16 cellular contexts compared by ENCODE assay signal in genomic region chr13:109275390-109275789, GRCh38.
"Had no signal": no experiment of that assay in that cellular context is flagged by ENCODE, and none has a peak within 500 bp of the region (broad histone marks: within the 10 kb centered on the region; RNA-seq: fewer than 3 reads in every experiment).

No MANE protein-coding gene starts in this region.

- H3K27me3 Mint-ChIP-seq: effector memory CD8-positive, alpha-beta T cell; stimulated activated naive B cell treated with anti-CD40 and anti-IgM and Interleukin-4, amounts not matched to agents 10 μg/mL and 1 μg/mL and 100 μg/mL, for 72 hours had no signal

- H3K36me3 ChIP-seq: thyroid gland had no signal

- H3K4me3 ChIP-seq: lung, thyroid gland had no signal

- H3K36me3 Mint-ChIP-seq: stimulated activated naive B cell treated with anti-CD40 and anti-IgM and Interleukin-4, amounts not matched to agents 10 μg/mL and 1 μg/mL and 100 μg/mL, for 72 hours had no signal

- H3K4me1 Mint-ChIP-seq: activated naive CD8-positive, alpha-beta T cell treated with anti-CD3 and anti-CD28 coated beads, Interleukin-2, amount 50 U/mL, for 24 hours; activated T-helper 17 cell treated with anti-CD3 and anti-CD28 coated beads, Interleukin-2, amount 50 U/mL, for 72 hours; stimulated activated naive B cell treated with anti-CD40 and anti-IgM and Interleukin-4, amounts not matched to agents 10 μg/mL and 1 μg/mL and 100 μg/mL, for 72 hours had no signal

- H3K27me3 ChIP-seq: thyroid gland had no signal

- FAIRE-seq: astrocyte, islet of Langerhans had no signal

- H3K27ac ChIP-seq: parathyroid adenoma, thyroid gland had no signal

- H3K4me3 Mint-ChIP-seq: activated naive CD8-positive, alpha-beta T cell treated with anti-CD3 and anti-CD28 coated beads, Interleukin-2, amount 50 U/mL, for 24 hours; activated T-helper 17 cell treated with anti-CD3 and anti-CD28 coated beads, Interleukin-2, amount 50 U/mL, for 72 hours; effector memory CD8-positive, alpha-beta T cell; neural crest cell; stimulated activated naive B cell treated with anti-CD40 and anti-IgM and Interleukin-4, amounts not matched to agents 10 μg/mL and 1 μg/mL and 100 μg/mL, for 72 hours had no signal

- H3K9me3 Mint-ChIP-seq: activated naive CD8-positive, alpha-beta T cell treated with anti-CD3 and anti-CD28 coated beads, Interleukin-2, amount 50 U/mL, for 24 hours; activated T-helper 17 cell treated with anti-CD3 and anti-CD28 coated beads, Interleukin-2, amount 50 U/mL, for 72 hours; stimulated activated naive B cell treated with anti-CD40 and anti-IgM and Interleukin-4, amounts not matched to agents 10 μg/mL and 1 μg/mL and 100 μg/mL, for 72 hours had no signal

- ATAC-seq: activated naive CD8-positive, alpha-beta T cell treated with anti-CD3 and anti-CD28 coated beads, Interleukin-2, amount 50 U/mL, for 24 hours; activated T-helper 17 cell treated with anti-CD3 and anti-CD28 coated beads, Interleukin-2, amount 50 U/mL, for 72 hours; effector memory CD8-positive, alpha-beta T cell; stimulated activated naive B cell treated with anti-CD40 and anti-IgM and Interleukin-4, amounts not matched to agents 10 μg/mL and 1 μg/mL and 100 μg/mL, for 72 hours had no signal

- H3K79me2 ChIP-seq: parathyroid adenoma had no signal

- H3K4me1 ChIP-seq: parathyroid adenoma had no signal

- H3K9me3 ChIP-seq: thyroid gland had no signal

- DNase-seq: activated CD4-positive, alpha-beta T cell treated with anti-CD3 and anti-CD28 coated beads, Interleukin-2, amount 50 U/mL, for 48 hours; activated naive CD4-positive, alpha-beta T cell treated with Interleukin-2 at 50 U/mL for 16 hours; activated naive CD8-positive, alpha-beta T cell treated with anti-CD3 and anti-CD28 coated beads, Interleukin-2, amount 50 U/mL, for 24 hours; dermis blood vessel endothelial cell; effector memory CD8-positive, alpha-beta T cell; erythroblast; midbrain; stimulated activated CD4-positive, alpha-beta T cell treated with anti-CD3 and anti-CD28 coated beads, Interleukin-2, amount 100 ng/mL, for 48 hours; stimulated activated naive B cell treated with anti-CD40 and anti-IgM and Interleukin-4, amounts not matched to agents 10 μg/mL and 1 μg/mL and 100 μg/mL, for 72 hours; thyroid gland had no signal

- H2AFZ ChIP-seq: parathyroid adenoma had no signal

- H3K9ac ChIP-seq: parathyroid adenoma had no signal

- H3K27ac Mint-ChIP-seq: activated naive CD8-positive, alpha-beta T cell treated with anti-CD3 and anti-CD28 coated beads, Interleukin-2, amount 50 U/mL, for 24 hours; activated T-helper 17 cell treated with anti-CD3 and anti-CD28 coated beads, Interleukin-2, amount 50 U/mL, for 72 hours; effector memory CD8-positive, alpha-beta T cell; stimulated activated naive B cell treated with anti-CD40 and anti-IgM and Interleukin-4, amounts not matched to agents 10 μg/mL and 1 μg/mL and 100 μg/mL, for 72 hours had no signal
